Comparison of ENCODE assay signal across 21 cellular contexts in genomic region chr7:33917661-33918060, GRCh38. TPM values are rescaled to one million over a fixed set of nuclear protein-coding genes. Genes with fewer than 3 reads are reported as not detected.
"Had no signal": no experiment of that assay in that cellular context is flagged by ENCODE, and none has a peak within 500 bp of the region (broad histone marks: within the 10 kb centered on the region; RNA-seq: fewer than 3 reads in every experiment).

No MANE protein-coding gene starts in this region.

- DNase-seq: IMR-90, Kasumi-1, KG1, MM.1S, NCI-H1092 treated with DMSO at 0.1 percent for 48 hours, NCI-H1436, NCI-H187, NCI-H2029, NCI-H2081 treated with DMSO at 0.1 percent for 48 hours, NCI-H2171, NCI-H226, NCI-H446, NCI-H510A, NCI-H524 treated with DMSO at 0.1 percent for 48 hours, NCI-H69, NCI-H774, SHP77, SK-N-SH, SW 1271 had no signal

- ATAC-seq: HepG2 had no signal

- H3K4me2 ChIP-seq: SK-N-SH had no signal

- H3K27ac ChIP-seq: RWPE1 had no signal

- H3K9me2 ChIP-seq: SK-N-SH had no signal

- H3K9me3 ChIP-seq: SK-N-SH had no signal

- H3K9ac ChIP-seq: SK-N-SH had no signal

RNA-seq across cellular contexts. Expression of gene BMPER, which starts 12.3 kb away (rescaled TPM):
- total RNA-seq: HepG2 had no signal
- polyA plus RNA-seq: HepG2 had no signal
